In the genomic region with DNA sequence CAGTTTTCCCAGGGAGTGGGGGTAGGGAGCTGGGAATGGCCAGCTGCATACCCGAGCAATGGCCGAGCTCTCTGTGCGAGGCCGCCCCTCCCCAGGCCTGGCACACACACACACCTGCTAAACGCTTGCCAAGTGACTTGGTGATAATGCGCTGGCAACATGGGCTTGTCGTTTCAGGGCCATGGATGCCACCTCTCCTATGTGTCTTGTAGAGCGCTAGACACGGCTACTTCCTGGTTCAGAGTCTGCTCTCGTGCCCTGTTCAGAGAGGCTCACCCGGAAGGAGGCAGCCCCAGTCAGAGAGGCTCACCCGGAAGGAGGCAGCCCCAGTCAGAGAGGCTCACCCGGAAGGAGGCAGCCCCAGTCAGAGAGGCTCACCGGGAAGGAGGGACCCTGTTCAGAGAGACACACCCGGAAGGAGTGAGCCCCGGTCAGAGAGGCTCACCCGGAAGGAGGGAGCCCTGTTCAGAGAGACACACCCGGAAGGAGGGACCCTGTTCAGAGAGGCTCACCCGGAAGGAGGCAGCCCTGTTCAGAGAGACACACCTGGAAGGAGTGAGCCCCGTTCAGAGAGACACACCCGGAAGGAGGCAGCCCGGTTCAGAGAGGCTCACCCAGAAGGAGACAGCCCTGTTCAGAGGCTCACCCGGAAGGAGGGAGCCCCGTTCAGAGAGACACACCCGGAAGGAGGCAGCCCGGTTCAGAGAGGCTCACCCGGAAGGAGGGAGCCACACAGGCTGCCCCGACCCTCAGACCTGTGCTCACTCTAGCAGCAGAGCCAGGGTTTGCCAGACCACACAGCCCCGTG, we compare ENCODE assay signal across 8 cellular contexts. TPM values are rescaled to one million over a fixed set of nuclear protein-coding genes. Genes with fewer than 3 reads are reported as not detected.
DNase-seq lines count a peak whose midpoint lies in the region; ATAC-seq and TF ChIP-seq lines count a peak whose summit lies in the region.

No MANE protein-coding gene starts in this region.

- no peak for TF ChIP-seq POLR2A in testis (IDR thresholded peaks at IDR 0.05)

- peak; percentile 68 for ATAC-seq in left lobe of liver

- peak overlapping the region; percentile 12; the same call in 1 of the 2 replicates for H2AFZ ChIP-seq in OCI-LY3 (ENCODE audit: low read depth, low read length)

- no peaks in the 10 kb centered on the region for H3K9me3 Mint-ChIP-seq in activated T-helper 2 cell treated with anti-CD3 and anti-CD28 coated beads, Interferon-gamma antibody, Interleukin-2, Interleukin-4, amounts not matched to agents 10 μg/mL and 5 μg/mL and 100 μg/mL, durations not matched to agents 14 hours and 24 hours and 36 hours

- H3K27me3 ChIP-seq in OCI-LY3 (ENCODE audit: low read depth, low read length): no peaks in the 10 kb centered on the region
- no peaks in the 10 kb centered on the region for H3K27me3 ChIP-seq in testis

- H3K27ac Mint-ChIP-seq in activated T-helper 2 cell treated with anti-CD3 and anti-CD28 coated beads, Interferon-gamma antibody, Interleukin-2, Interleukin-4, amounts not matched to agents 10 μg/mL and 5 μg/mL and 100 μg/mL, durations not matched to agents 14 hours and 24 hours and 36 hours: no peak overlapping the region

- H3K4me1 ChIP-seq in OCI-LY3 (ENCODE audit: low read length) (peaks cover 36% of the 10 kb centered on the region), testis (peaks cover 11% of the 10 kb centered on the region)

- H3K27me3 Mint-ChIP-seq in activated T-helper 2 cell treated with anti-CD3 and anti-CD28 coated beads, Interferon-gamma antibody, Interleukin-2, Interleukin-4, amounts not matched to agents 10 μg/mL and 5 μg/mL and 100 μg/mL, durations not matched to agents 14 hours and 24 hours and 36 hours (ENCODE audit: low read depth): no peaks in the 10 kb centered on the region

- H3K79me2 ChIP-seq in OCI-LY3 (ENCODE audit: low read length): peaks cover 16% of the 10 kb centered on the region

- DNase-seq in DMS53 treated with DMSO at 0.1 percent for 48 hours (lab: John Stamatoyannopoulos, UW; ENCODE audit: unreplicated experiment) (peak; percentile 68), HUDEP-2 (lab: John Stamatoyannopoulos, UW; ENCODE audit: unreplicated experiment in 76 of 76) (peak in 69 of 76 experiments; percentile 2 to 92 (median 53)), left lobe of liver (ENCODE audit: low spot score) (no peak), testis (peak; percentile 84), Ammon's horn (ENCODE audit: low spot score) (no peak), iPS-NIHi11 (ENCODE audit: low spot score) (no peak)
- DNase-seq in activated T-helper 2 cell treated with anti-CD3 and anti-CD28 coated beads, Interferon-gamma antibody, Interleukin-2, Interleukin-4, amounts not matched to agents 10 μg/mL and 5 μg/mL and 100 μg/mL, durations not matched to agents 14 hours and 24 hours and 36 hours (ENCODE audit: low spot score): peak; percentile 28

- H3K4me3 ChIP-seq in OCI-LY3 (ENCODE audit: low read length): peak overlapping the region; percentile 89
- H3K4me3 ChIP-seq in testis: peak overlapping the region; percentile 52 to 54

- H3K27ac ChIP-seq in OCI-LY3 (ENCODE audit: low read length) (peak overlapping the region; percentile 85), testis (peak overlapping the region; percentile 12 to 35)

- peak overlapping the region; percentile 98 for H3K4me2 ChIP-seq in OCI-LY3 (ENCODE audit: low read length)

- peaks cover 4% of the 10 kb centered on the region; the same call in 1 of the 2 replicates for H3K9me3 ChIP-seq in OCI-LY3 (ENCODE audit: insufficient read depth, low read length)
- no peaks in the 10 kb centered on the region for H3K9me3 ChIP-seq in testis

- WGBS in testis, 2 donors: 41 to 47% methylated on average over 18 to 29 of the region's 29 CpGs

- H3K36me3 ChIP-seq in OCI-LY3 (replicated peaks; ENCODE audit: low read depth, low read length) (peaks cover 11% of the 10 kb centered on the region), testis (ENCODE audit: low read depth, missing control alignments) (no peaks in the 10 kb centered on the region)

- TF ChIP-seq CTCF in OCI-LY3 (IDR thresholded peaks at IDR 0.05; ENCODE audit: low read depth, low read length): no peak
- TF ChIP-seq CTCF in testis (IDR thresholded peaks at IDR 0.05): no peak

- H4K20me1 ChIP-seq in OCI-LY3 (ENCODE audit: insufficient read depth, low read length): no peaks in the 10 kb centered on the region

- H3K36me3 Mint-ChIP-seq in activated T-helper 2 cell treated with anti-CD3 and anti-CD28 coated beads, Interferon-gamma antibody, Interleukin-2, Interleukin-4, amounts not matched to agents 10 μg/mL and 5 μg/mL and 100 μg/mL, durations not matched to agents 14 hours and 24 hours and 36 hours (ENCODE audit: low read depth): no peaks in the 10 kb centered on the region

- peak overlapping the region; percentile 93 for H3K9ac ChIP-seq in OCI-LY3 (ENCODE audit: low read length)

- intact Hi-C loops in activated T-helper 2 cell treated with anti-CD3 and anti-CD28 coated beads, Interferon-gamma antibody, Interleukin-2, Interleukin-4, amounts not matched to agents 10 μg/mL and 5 μg/mL and 100 μg/mL, durations not matched to agents 14 hours and 24 hours and 36 hours (cut with micrococcal nuclease): no loop called here
- intact Hi-C loops in testis (cut with DNase I; ENCODE audit: low total_unique reads): no loop called here

- peak overlapping the region; percentile 51 for H3K4me3 Mint-ChIP-seq in activated T-helper 2 cell treated with anti-CD3 and anti-CD28 coated beads, Interferon-gamma antibody, Interleukin-2, Interleukin-4, amounts not matched to agents 10 μg/mL and 5 μg/mL and 100 μg/mL, durations not matched to agents 14 hours and 24 hours and 36 hours (ENCODE audit: low read depth)

- H3K4me1 Mint-ChIP-seq in activated T-helper 2 cell treated with anti-CD3 and anti-CD28 coated beads, Interferon-gamma antibody, Interleukin-2, Interleukin-4, amounts not matched to agents 10 μg/mL and 5 μg/mL and 100 μg/mL, durations not matched to agents 14 hours and 24 hours and 36 hours (ENCODE audit: low read depth): no peaks in the 10 kb centered on the region

RNA-seq across cellular contexts. Expression of a gene that starts 4.2 kb away (rescaled TPM):
- total RNA-seq in activated T-helper 2 cell treated with anti-CD3 and anti-CD28 coated beads, Interferon-gamma antibody, Interleukin-2, Interleukin-4, amounts not matched to agents 10 μg/mL and 5 μg/mL and 100 μg/mL, durations not matched to agents 14 hours and 24 hours and 36 hours: 0.64 TPM in 2 replicates
- 1.2 TPM for total RNA-seq in left lobe of liver
- 1 to 10 TPM; 6.6 to 9.3 TPM for total RNA-seq in testis
- polyA plus RNA-seq in testis (ENCODE audit: insufficient read depth, low read depth, low replicate concordance): 6.2 TPM

RNA-seq across cellular contexts. Expression of a gene that starts 41.4 kb away (rescaled TPM):
- total RNA-seq in activated T-helper 2 cell treated with anti-CD3 and anti-CD28 coated beads, Interferon-gamma antibody, Interleukin-2, Interleukin-4, amounts not matched to agents 10 μg/mL and 5 μg/mL and 100 μg/mL, durations not matched to agents 14 hours and 24 hours and 36 hours: 22.2 and 25.5 TPM in 2 replicates
- total RNA-seq in left lobe of liver (10.0 TPM), testis (10 to 100 TPM; 65.9 to 78.5 TPM)
- 16.3 TPM for polyA plus RNA-seq in testis (ENCODE audit: insufficient read depth, low read depth, low replicate concordance)

Comparison
In these comparisons a context has a peak if more than half of its experiments do, and no peak if none do; other contexts are left out.
1. DNase-seq: peak in DMS53 treated with DMSO at 0.1 percent for 48 hours (single experiment), HUDEP-2 (69 of 76), activated T-helper 2 cell treated with anti-CD3 and anti-CD28 coated beads, Interferon-gamma antibody, Interleukin-2, Interleukin-4, amounts not matched to agents 10 μg/mL and 5 μg/mL and 100 μg/mL, durations not matched to agents 14 hours and 24 hours and 36 hours (single experiment) and testis (single experiment); none in left lobe of liver (single experiment), Ammon's horn (single experiment) and iPS-NIHi11 (single experiment).